In the genomic region with DNA sequence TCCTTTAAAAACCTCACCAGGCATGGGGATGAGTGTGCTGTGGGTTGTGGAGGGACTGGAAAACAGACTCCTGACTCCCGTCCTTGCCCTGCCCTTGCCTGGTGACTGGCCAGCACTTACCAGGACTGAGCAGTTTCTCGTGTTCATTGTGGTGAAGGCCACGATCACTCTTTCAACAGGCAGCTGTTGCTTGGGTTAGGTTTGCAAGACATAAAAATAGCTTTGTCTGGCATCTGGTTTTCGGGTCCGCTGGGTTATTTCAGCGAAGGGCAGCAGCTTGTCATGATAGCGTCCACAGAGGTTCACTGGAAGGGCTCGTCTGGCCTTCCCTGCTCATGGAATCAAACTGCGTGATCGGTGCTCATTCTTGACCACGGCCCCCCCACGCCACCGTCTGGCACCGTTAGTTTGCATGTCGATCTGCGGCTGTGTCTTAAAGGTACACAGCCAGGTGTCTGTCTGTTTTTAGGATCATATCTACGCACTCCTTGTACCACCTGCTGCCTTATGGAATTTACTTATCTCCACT, we compare ENCODE assay signal across 12 cellular contexts. TPM values are rescaled to one million over a fixed set of nuclear protein-coding genes. Genes with fewer than 3 reads are reported as not detected.
DNase-seq lines count a peak whose midpoint lies in the region; ATAC-seq and TF ChIP-seq lines count a peak whose summit lies in the region.
"Had no signal": no experiment of that assay in that cellular context is flagged by ENCODE, and none has a peak within 500 bp of the region (broad histone marks: within the 10 kb centered on the region; RNA-seq: fewer than 3 reads in every experiment).

No MANE protein-coding gene starts in this region.

- H3K36me3 ChIP-seq in MM.1S (replicated peaks; ENCODE audit: insufficient read depth, low read length) (no peaks in the 10 kb centered on the region), stomach smooth muscle (ENCODE audit: control insufficient read depth in 2 of 2, insufficient read depth in 2 of 2, low read length in 2 of 2) (no peaks in the 10 kb centered on the region)

- H3K27ac ChIP-seq in MM.1S (ENCODE audit: low read length) (peak overlapping the region; percentile 69), cingulate gyrus (ENCODE audit: low read depth, low read length) (peak overlapping the region; percentile 54), stomach smooth muscle (ENCODE audit: low read length) (peak overlapping the region; percentile 88)
- H3K27ac ChIP-seq: RWPE1 had no signal

- H3K79me2 ChIP-seq in MM.1S (ENCODE audit: low read length), result peaks cover 9% of the 10 kb centered on the region; the same call in 1 of the 2 replicates

- TF ChIP-seq CTCF in MM.1S (IDR thresholded peaks at IDR 0.05; ENCODE audit: low read length), result no peak

- H3K27me3 ChIP-seq in MM.1S (replicated peaks; ENCODE audit: insufficient read depth, low read length) (no peaks in the 10 kb centered on the region), stomach smooth muscle (ENCODE audit: control insufficient read depth in 1 of 2, insufficient read depth in 2 of 2, low read length in 2 of 2) (no peaks in the 10 kb centered on the region)

- H2AFZ ChIP-seq in MM.1S (ENCODE audit: low read length), result peak overlapping the region; percentile 28

- DNase-seq in MM.1S, result no peak
- DNase-seq in left kidney (ENCODE audit: low read depth, low spot score), result peak; percentile 61
- no peak for DNase-seq in ureter (ENCODE audit: low spot score)
- no peak for DNase-seq in activated gamma-delta T cell treated with Interleukin-2 at 50 U/mL for 16 hours
- DNase-seq: activated CD4-positive, alpha-beta memory T cell treated with anti-CD3 and anti-CD28 coated beads for 36 hours; activated effector memory CD4-positive, alpha-beta T cell treated with Interleukin-2 at 50 U/mL for 16 hours; COR-L47; stimulated activated naive CD8-positive, alpha-beta T cell treated with anti-CD3 and anti-CD28 coated beads, Interleukin-15, Interleukin-2, amounts not matched to agents 100 U/mL and 50 U/mL, for 24 hours had no signal

- peak overlapping the region; percentile 62 for H3K4me2 ChIP-seq in MM.1S (ENCODE audit: low read depth, low read length)

- H4K20me1 ChIP-seq in MM.1S (ENCODE audit: insufficient read depth, low read length), result no peaks in the 10 kb centered on the region

- H3K4me1 ChIP-seq in MM.1S (ENCODE audit: low read length) (no peaks in the 10 kb centered on the region), stomach smooth muscle (ENCODE audit: control insufficient read depth, insufficient read depth, low read length) (peaks cover 39% of the 10 kb centered on the region)

- H3F3A ChIP-seq in MM.1S (ENCODE audit: insufficient read depth, low read length), result no peaks in the 10 kb centered on the region

- no peaks in the 10 kb centered on the region for H3K9me3 ChIP-seq in MM.1S (replicated peaks; ENCODE audit: insufficient read depth, low read length)
- no peaks in the 10 kb centered on the region for H3K9me3 ChIP-seq in stomach smooth muscle (ENCODE audit: control insufficient read depth in 2 of 2, low read length in 2 of 2)

- H3K9me2 ChIP-seq in MM.1S (replicated peaks; ENCODE audit: insufficient read depth, low read length), result no peaks in the 10 kb centered on the region

- H3K4me3 ChIP-seq in MM.1S (ENCODE audit: low read length) (peak overlapping the region; percentile 63), stomach smooth muscle (ENCODE audit: low read length in 2 of 2) (peak overlapping the region; percentile 70)

- peak overlapping the region; percentile 69 for H3K9ac ChIP-seq in MM.1S (ENCODE audit: low read length)
- peak overlapping the region; percentile 60 to 64 for H3K9ac ChIP-seq in stomach smooth muscle (ENCODE audit: low read length in 2 of 2)

- no peak for ATAC-seq in GM18498 (IDR thresholded peaks at IDR 0.05; ENCODE audit: unreplicated experiment)
- ATAC-seq: stimulated activated naive CD8-positive, alpha-beta T cell treated with anti-CD3 and anti-CD28 coated beads, Interleukin-15, Interleukin-2, amounts not matched to agents 100 U/mL and 50 U/mL, for 24 hours had no signal

RNA-seq across cellular contexts. Expression of gene ACACB, which starts 15.2 kb away (rescaled TPM):
- 67.3 TPM for total RNA-seq in ureter

RNA-seq across cellular contexts. Expression of gene UNG, which starts 34.2 kb away (rescaled TPM):
- 25.1 TPM for total RNA-seq in ureter

RNA-seq across cellular contexts. Expression of gene ALKBH2, which starts 38.3 kb away (rescaled TPM):
- total RNA-seq in ureter, result 28.6 TPM
